In genomic region chr10:11639346-11639745, GRCh38 we compare ENCODE assay signal across 9 cellular contexts.
"Had no signal": no experiment of that assay in that cellular context is flagged by ENCODE, and none has a peak within 500 bp of the region (broad histone marks: within the 10 kb centered on the region; RNA-seq: fewer than 3 reads in every experiment).

No MANE protein-coding gene starts in this region.

- ATAC-seq: HCT116 had no signal

- H2AFZ ChIP-seq: GM23248 had no signal

- H3K9me3 Mint-ChIP-seq: HFFc6, IgD-negative memory B cell had no signal

- H3K4me3 Mint-ChIP-seq: HFFc6 had no signal

- H3K4me3 ChIP-seq: GM23248, HAP-1 had no signal

- H3K27ac ChIP-seq: GM23248, HL-60 had no signal

- H3K36me3 ChIP-seq: HAP-1 had no signal

- DNase-seq: GM23248, GOT3, H7, HFFc6, KG1 had no signal

- H3K9ac ChIP-seq: GM23248 had no signal

- H3K9me3 ChIP-seq: HAP-1 had no signal

- H3K27ac Mint-ChIP-seq: HFFc6, IgD-negative memory B cell had no signal

- H3K4me1 ChIP-seq: HAP-1 had no signal
